ENCODE assay signal across 24 cellular contexts in genomic region chr9:75274781-75275180, GRCh38.
"Had no signal": no experiment of that assay in that cellular context is flagged by ENCODE, and none has a peak within 500 bp of the region (broad histone marks: within the 10 kb centered on the region; RNA-seq: fewer than 3 reads in every experiment).

No MANE protein-coding gene starts in this region.

- H3K36me3 ChIP-seq: neutrophil, pancreas, prostate gland, stomach, thoracic aorta, thyroid gland, transverse colon, upper lobe of right lung, uterus had no signal

- H3K27me3 ChIP-seq: neutrophil, pancreas, stomach, thyroid gland, transverse colon, upper lobe of right lung, uterus had no signal

- ATAC-seq: naive thymus-derived CD8-positive, alpha-beta T cell; natural killer cell treated with Interleukin-12 subunit alpha and Interleukin-12 subunit beta and Interleukin-15 and Interleukin-18, amount 100 ng/mL, for 72 hours; pancreas; right cardiac atrium; sciatic nerve; stimulated activated effector memory CD8-positive, alpha-beta T cell treated with anti-CD3 and anti-CD28 coated beads, Interleukin-12 subunit alpha, Interleukin-12 subunit beta, amount 100 ng/mL, for 72 hours; stimulated activated naive B cell treated with anti-CD40 and anti-IgM and Interleukin-4, amounts not matched to agents 10 μg/mL and 1 μg/mL and 100 μg/mL, for 72 hours; upper lobe of right lung had no signal

- H3K9me3 ChIP-seq: neutrophil, pancreas, prostate gland, thoracic aorta, thyroid gland, transverse colon, upper lobe of right lung, uterus had no signal

- DNase-seq: naive B cell; naive thymus-derived CD8-positive, alpha-beta T cell; nephron progenitor cell; nucleus accumbens; pancreas; right cardiac atrium; stimulated activated CD4-positive, alpha-beta T cell treated with anti-CD3 and anti-CD28 coated beads, Interleukin-15, amount 100 ng/mL, for 24 hours; stimulated activated CD4-positive, alpha-beta T cell treated with anti-CD3 and anti-CD28 coated beads, Interleukin-2, amount 100 ng/mL, for 24 hours; stimulated activated CD4-positive, alpha-beta T cell treated with anti-CD3 and anti-CD28 coated beads, Interleukin-2, amount 100 ng/mL, for 48 hours; stimulated activated CD4-positive, alpha-beta T cell treated with anti-CD3 and anti-CD28 coated beads, Interleukin-4, amount 100 ng/mL, for 24 hours; stimulated activated naive B cell treated with anti-CD40 and anti-IgM and Interleukin-4, amounts not matched to agents 10 μg/mL and 1 μg/mL and 100 μg/mL, for 72 hours; stimulated activated naive CD4-positive, alpha-beta T cell treated with Interleukin-2 at 50 U/mL for 16 hours; stomach; thyroid gland; transverse colon; upper lobe of right lung; uterus had no signal

- FAIRE-seq: pancreas had no signal

- H3K4me3 ChIP-seq: pancreas, prostate gland, skin epidermis, stomach, thoracic aorta, thyroid gland, transverse colon, upper lobe of right lung, uterus had no signal

- H3K4me1 ChIP-seq: pancreas, prostate gland, stomach, thyroid gland, transverse colon, upper lobe of right lung, uterus had no signal

- H3K27ac ChIP-seq: neutrophil, pancreas, prostate gland, skin epidermis, stomach, thoracic aorta, thyroid gland, transverse colon, upper lobe of right lung, uterus had no signal
